Comparison of ENCODE assay signal across 11 cellular contexts in genomic region chr2:68436270-68436669, GRCh38. TPM values are rescaled to one million over a fixed set of nuclear protein-coding genes. Genes with fewer than 3 reads are reported as not detected.
DNase-seq lines count a peak whose midpoint lies in the region; ATAC-seq and TF ChIP-seq lines count a peak whose summit lies in the region.
"Had no signal": no experiment of that assay in that cellular context is flagged by ENCODE, and none has a peak within 500 bp of the region (broad histone marks: within the 10 kb centered on the region; RNA-seq: fewer than 3 reads in every experiment).

No MANE protein-coding gene starts in this region.

- H3K9me3 ChIP-seq in ascending aorta, result no peaks in the 10 kb centered on the region
- H3K9me3 ChIP-seq in gastroesophageal sphincter, result no peaks in the 10 kb centered on the region
- no peaks in the 10 kb centered on the region for H3K9me3 ChIP-seq in sigmoid colon
- no peaks in the 10 kb centered on the region for H3K9me3 ChIP-seq in A673 (ENCODE audit: low read depth, low read length, poor library complexity, severe bottlenecking)

- no peak overlapping the region for H3K27ac Mint-ChIP-seq in activated CD8-positive, alpha-beta memory T cell treated with anti-CD3 and anti-CD28 coated beads, Interleukin-2, amount 10 ng/mL, durations not matched to agents 7 days and 5 days
- H3K27ac Mint-ChIP-seq: activated T-helper 2 cell treated with anti-CD3 and anti-CD28 coated beads, Interferon-gamma antibody, Interleukin-2, Interleukin-4, amounts not matched to agents 10 μg/mL and 5 μg/mL and 100 μg/mL, durations not matched to agents 14 hours and 24 hours and 36 hours had no signal

- no peak for ATAC-seq in gastroesophageal sphincter
- no peak for ATAC-seq in activated CD8-positive, alpha-beta memory T cell treated with anti-CD3 and anti-CD28 coated beads, Interleukin-2, amount 10 ng/mL, durations not matched to agents 7 days and 5 days

- peaks cover 0 to 12% of the 10 kb centered on the region in 2 donors for H3K4me1 ChIP-seq in ascending aorta
- H3K4me1 ChIP-seq in gastroesophageal sphincter, result peaks cover 0 to 44% (median 6%) of the 10 kb centered on the region in 3 donors
- H3K4me1 ChIP-seq in sigmoid colon, result peaks cover 0 to 32% (median 22%) of the 10 kb centered on the region in 4 donors
- no peaks in the 10 kb centered on the region for H3K4me1 ChIP-seq in A673 (ENCODE audit: insufficient read depth, low read length, poor library complexity, severe bottlenecking)

- TF ChIP-seq EP300 in gastroesophageal sphincter (IDR thresholded peaks at IDR 0.05), result no peak
- no peak for TF ChIP-seq EP300 in sigmoid colon (IDR thresholded peaks at IDR 0.05)

- 23 to 24% methylated on average over 4 of the region's 4 CpGs for WGBS in gastroesophageal sphincter (ENCODE audit: low coverage in 1 of 2), 2 donors
- 72 to 83% methylated on average over 4 of the region's 4 CpGs for WGBS in sigmoid colon, 2 donors

- no TSS peak for BruUV-seq in A673 (replicated peaks; lab: Mats Ljungman, UMichigan)

- POLR2A ChIA-PET in A673 (lab: Charles Lee; ENCODE audit: low non-redundant PET), result interaction anchor here (0.6 kb wide), 1 partner anchor 1213 kb away, joined by 3 read pairs; no protein-coding TSS in a partner anchor

- H3K4me1 Mint-ChIP-seq in activated CD8-positive, alpha-beta memory T cell treated with anti-CD3 and anti-CD28 coated beads, Interleukin-2, amount 10 ng/mL, durations not matched to agents 7 days and 5 days, result peaks cover 16% of the 10 kb centered on the region

- DNase-seq in EH (ENCODE audit: low read depth) (peak; percentile 38), ascending aorta (ENCODE audit: low spot score in 2 of 2) (no peak), sigmoid colon (no peak), DMS 273 (lab: John Stamatoyannopoulos, UW; ENCODE audit: unreplicated experiment) (no peak), A673 (ENCODE audit: low spot score) (no peak), iPS-NIHi7 (ENCODE audit: extremely low spot score) (no peak)
- DNase-seq in activated CD8-positive, alpha-beta memory T cell treated with anti-CD3 and anti-CD28 coated beads, Interleukin-2, amount 10 ng/mL, durations not matched to agents 7 days and 5 days, result no peak
- DNase-seq: activated CD4-positive, alpha-beta T cell treated with anti-CD3 and anti-CD28 coated beads, Interleukin-2, amount 50 U/mL, for 1 hour; central memory CD4-positive, alpha-beta T cell had no signal

- peak overlapping the region; percentile 80 to 87 for H3K27ac ChIP-seq in ascending aorta
- H3K27ac ChIP-seq in gastroesophageal sphincter, result peak overlapping the region; percentile 40 to 70 (median 60)
- peak overlapping the region; percentile 31 to 65 (median 46) for H3K27ac ChIP-seq in sigmoid colon
- H3K27ac ChIP-seq in A673 (ENCODE audit: low read depth, low read length, poor library complexity, severe bottlenecking), result no peak overlapping the region

- peaks cover 4% of the 10 kb centered on the region for H3K27me3 Mint-ChIP-seq in activated CD8-positive, alpha-beta memory T cell treated with anti-CD3 and anti-CD28 coated beads, Interleukin-2, amount 10 ng/mL, durations not matched to agents 7 days and 5 days

- CTCF ChIA-PET in activated CD8-positive, alpha-beta memory T cell treated with anti-CD3 and anti-CD28 coated beads, Interleukin-2, amount 10 ng/mL, durations not matched to agents 7 days and 5 days (lab: Charles Lee), result interaction anchor here (1.8 kb wide), 1 partner anchor 76 kb away, joined by 10 read pairs; no protein-coding TSS in a partner anchor
- CTCF ChIA-PET in A673 (lab: Charles Lee), result interaction anchor here (0.5 kb wide), 1 partner anchor 986 kb away, joined by 7 read pairs; no protein-coding TSS in a partner anchor

- H3K36me3 ChIP-seq in ascending aorta (no peaks in the 10 kb centered on the region), gastroesophageal sphincter (no peaks in the 10 kb centered on the region), sigmoid colon (no peaks in the 10 kb centered on the region), A673 (ENCODE audit: insufficient read depth, low read length, poor library complexity, severe bottlenecking) (no peaks in the 10 kb centered on the region)

- H3K36me3 Mint-ChIP-seq in activated CD8-positive, alpha-beta memory T cell treated with anti-CD3 and anti-CD28 coated beads, Interleukin-2, amount 10 ng/mL, durations not matched to agents 7 days and 5 days, result peaks cover 1% of the 10 kb centered on the region

- no peak for TF ChIP-seq CTCF in ascending aorta (IDR thresholded peaks at IDR 0.05)
- TF ChIP-seq CTCF in gastroesophageal sphincter (IDR thresholded peaks at IDR 0.05), result no peak
- no peak for TF ChIP-seq CTCF in sigmoid colon (IDR thresholded peaks at IDR 0.05)
- no peak for TF ChIP-seq CTCF in A673 (conservative IDR thresholded peaks at IDR 0.05; ENCODE audit: low read depth, low read length)

- no peaks in the 10 kb centered on the region for H3K27me3 ChIP-seq in ascending aorta
- H3K27me3 ChIP-seq in gastroesophageal sphincter, result no peaks in the 10 kb centered on the region
- H3K27me3 ChIP-seq in sigmoid colon, result no peaks in the 10 kb centered on the region
- no peaks in the 10 kb centered on the region for H3K27me3 ChIP-seq in A673 (replicated peaks; ENCODE audit: insufficient read depth, low read depth, low read length, poor library complexity)

- H3K9me3 Mint-ChIP-seq in activated CD8-positive, alpha-beta memory T cell treated with anti-CD3 and anti-CD28 coated beads, Interleukin-2, amount 10 ng/mL, durations not matched to agents 7 days and 5 days (ENCODE audit: low read depth), result no peaks in the 10 kb centered on the region
- H3K9me3 Mint-ChIP-seq: activated T-helper 2 cell treated with anti-CD3 and anti-CD28 coated beads, Interferon-gamma antibody, Interleukin-2, Interleukin-4, amounts not matched to agents 10 μg/mL and 5 μg/mL and 100 μg/mL, durations not matched to agents 14 hours and 24 hours and 36 hours had no signal

- TF ChIP-seq POLR2A in gastroesophageal sphincter (IDR thresholded peaks at IDR 0.05), result no peak
- TF ChIP-seq POLR2A in sigmoid colon (IDR thresholded peaks at IDR 0.05), result no peak

- H3K4me3 Mint-ChIP-seq in activated CD8-positive, alpha-beta memory T cell treated with anti-CD3 and anti-CD28 coated beads, Interleukin-2, amount 10 ng/mL, durations not matched to agents 7 days and 5 days, result no peak overlapping the region

- no peak overlapping the region for H3K4me3 ChIP-seq in ascending aorta
- H3K4me3 ChIP-seq in gastroesophageal sphincter, result no peak overlapping the region
- no peak overlapping the region for H3K4me3 ChIP-seq in sigmoid colon
- H3K4me3 ChIP-seq in A673 (ENCODE audit: low read depth, low read length, poor library complexity, severe bottlenecking), result no peak overlapping the region

- intact Hi-C loops in ascending aorta (cut with DNase I), result loop anchor here (5.0 kb wide), 2 partner anchors 119 to 184 kb away; partner anchors contain the start of genes CNRIP1 and PPP3R1
- intact Hi-C loops in sigmoid colon (cut with DNase I), result no loop called here
- intact Hi-C loops in A673 (cut with micrococcal nuclease; ENCODE audit: unreplicated experiment), result no loop called here

RNA-seq across cellular contexts. Expression of gene FBXO48, which starts 30.8 kb away (rescaled TPM):
- total RNA-seq in ascending aorta (1.2 TPM), gastroesophageal sphincter (1 to 10 TPM in 1 of 4 donors, under 1 TPM in 3; 0.35 to 1.2 (median 0.62) TPM), sigmoid colon (1 to 10 TPM in 1 of 4 donors, under 1 TPM in 3; 0.55 to 1.1 (median 0.83) TPM), A673 (2021) (2.0 and 2.6 TPM in 2 replicates)
- polyA plus RNA-seq in sigmoid colon, result 1 to 10 TPM in 1 of 3 donors, under 1 TPM in 2; 0.60 to 1.2 (median 0.70) TPM
- 1 to 10 TPM; 3.3 to 3.4 TPM for total RNA-seq in activated CD8-positive, alpha-beta memory T cell treated with anti-CD3 and anti-CD28 coated beads, Interleukin-2, amount 10 ng/mL, durations not matched to agents 7 days and 5 days

RNA-seq across cellular contexts. Expression of gene APLF, which starts 31.1 kb away (rescaled TPM):
- total RNA-seq in ascending aorta (2.8 TPM), gastroesophageal sphincter (10 to 100 TPM in 2 of 4 donors, 1 to 10 TPM in 2; 5.5 to 12.0 (median 10.4) TPM), sigmoid colon (10 to 100 TPM; 11.0 to 21.7 (median 14.5) TPM), A673 (2021) (5.5 and 6.4 TPM in 2 replicates)
- polyA plus RNA-seq in sigmoid colon, result under 1 TPM; 0.23 to 0.69 (median 0.60) TPM
- 1 to 10 TPM; 3.0 to 3.3 TPM for total RNA-seq in activated CD8-positive, alpha-beta memory T cell treated with anti-CD3 and anti-CD28 coated beads, Interleukin-2, amount 10 ng/mL, durations not matched to agents 7 days and 5 days
